ENCODE assay signal across 8 cellular contexts in genomic region chrX:2498781-2499302, GRCh38. TPM values are rescaled to one million over a fixed set of nuclear protein-coding genes. Genes with fewer than 3 reads are reported as not detected.
DNase-seq lines count a peak whose midpoint lies in the region; ATAC-seq and TF ChIP-seq lines count a peak whose summit lies in the region.

No MANE protein-coding gene starts in this region.

- no peak overlapping the region for H2AFZ ChIP-seq in GM23338

- peaks cover 11% of the 10 kb centered on the region; the same call in 1 of the 2 replicates for H4K20me1 ChIP-seq in GM23338 (replicated peaks; ENCODE audit: insufficient read depth)

- peak overlapping the region; percentile 80 for H3K4me3 Mint-ChIP-seq in GM23338
- H3K4me3 Mint-ChIP-seq in activated naive CD8-positive, alpha-beta T cell treated with anti-CD3 and anti-CD28 coated beads for 36 hours, result peak overlapping the region; percentile 82

- peaks cover 47% of the 10 kb centered on the region for H3K4me1 ChIP-seq in GM23338 (ENCODE audit: insufficient read depth)
- H3K4me1 ChIP-seq in left ventricle myocardium inferior, result peaks cover 63% of the 10 kb centered on the region

- H3K9me3 Mint-ChIP-seq in GM23338, result no peaks in the 10 kb centered on the region
- H3K9me3 Mint-ChIP-seq in activated naive CD8-positive, alpha-beta T cell treated with anti-CD3 and anti-CD28 coated beads for 36 hours, result no peaks in the 10 kb centered on the region

- peak overlapping the region; percentile 89 for H3K27ac Mint-ChIP-seq in GM23338
- peak overlapping the region; percentile 56 for H3K27ac Mint-ChIP-seq in activated naive CD8-positive, alpha-beta T cell treated with anti-CD3 and anti-CD28 coated beads for 36 hours

- H3F3A ChIP-seq in GM23338 (replicated peaks; ENCODE audit: low read depth), result peaks cover 7% of the 10 kb centered on the region

- H3K27ac ChIP-seq in GM23338 (ENCODE audit: low read depth), result peak overlapping the region; percentile 90
- peak overlapping the region; percentile 95 for H3K27ac ChIP-seq in left ventricle myocardium inferior (replicated peaks)

- H3K4me3 ChIP-seq in GM23338, result peak overlapping the region; percentile 80
- H3K4me3 ChIP-seq in left ventricle myocardium inferior, result peak overlapping the region; percentile 88

- TF ChIP-seq CTCF in GM23338 (conservative IDR thresholded peaks at IDR 0.05; ENCODE audit: low read depth in 2 of 2) (no peak), left ventricle myocardium inferior (IDR thresholded peaks at IDR 0.05; ENCODE audit: borderline replicate concordance) (no peak)

- H3K27me3 ChIP-seq in GM23338 (ENCODE audit: insufficient read depth) (no peaks in the 10 kb centered on the region), left ventricle myocardium inferior (ENCODE audit: low read depth) (no peaks in the 10 kb centered on the region)

- H3K36me3 Mint-ChIP-seq in GM23338 (ENCODE audit: low read depth), result peaks cover 26% of the 10 kb centered on the region
- H3K36me3 Mint-ChIP-seq in activated naive CD8-positive, alpha-beta T cell treated with anti-CD3 and anti-CD28 coated beads for 36 hours, result peaks cover 12% of the 10 kb centered on the region

- H3K9me3 ChIP-seq in left ventricle myocardium inferior (replicated peaks), result no peaks in the 10 kb centered on the region

- intact Hi-C loops in left ventricle myocardium inferior (cut with micrococcal nuclease), result no loop called here
- intact Hi-C loops in sciatic nerve (cut with DNase I), result no loop called here

- no peaks in the 10 kb centered on the region for H3K36me3 ChIP-seq in GM23338 (ENCODE audit: insufficient read depth)
- H3K36me3 ChIP-seq in left ventricle myocardium inferior, result peaks cover 5% of the 10 kb centered on the region

- peaks cover 17% of the 10 kb centered on the region for H3K27me3 Mint-ChIP-seq in GM23338 (ENCODE audit: insufficient read depth, low read depth, poor library complexity)
- no peaks in the 10 kb centered on the region for H3K27me3 Mint-ChIP-seq in activated naive CD8-positive, alpha-beta T cell treated with anti-CD3 and anti-CD28 coated beads for 36 hours

- peak overlapping the region; percentile 68 for H3K4me2 ChIP-seq in GM23338

- peak; percentile 9 for ATAC-seq in GM23338
- ATAC-seq in sciatic nerve, result peak; percentile 52
- ATAC-seq in HG02981 (IDR thresholded peaks at IDR 0.05; ENCODE audit: unreplicated experiment), result no peak
- no peak for ATAC-seq in GM21723 (IDR thresholded peaks at IDR 0.05; ENCODE audit: unreplicated experiment)

- peaks cover 27% of the 10 kb centered on the region for H3K4me1 Mint-ChIP-seq in GM23338
- peaks cover 25% of the 10 kb centered on the region for H3K4me1 Mint-ChIP-seq in activated naive CD8-positive, alpha-beta T cell treated with anti-CD3 and anti-CD28 coated beads for 36 hours

- DNase-seq in GM23338 (ENCODE audit: low spot score) (peak; percentile 49), left ventricle myocardium inferior (no peak), sciatic nerve (ENCODE audit: low spot score) (peak; percentile 57), NCI-H2029 treated with DMSO at 0.1 percent for 48 hours (lab: John Stamatoyannopoulos, UW) (no peak), NCI-H510A (lab: John Stamatoyannopoulos, UW) (no peak)
- DNase-seq in activated naive CD8-positive, alpha-beta T cell treated with anti-CD3 and anti-CD28 coated beads for 36 hours, result no peak

- H3K9me2 ChIP-seq in GM23338 (ENCODE audit: insufficient read depth), result no peaks in the 10 kb centered on the region

- peaks cover 64% of the 10 kb centered on the region for H3K79me2 ChIP-seq in GM23338 (replicated peaks; ENCODE audit: insufficient read depth)

TF ChIP-seq in GM23338, 12 proteins besides CTCF, POLR2A, EP300 and RAD21:
- TF ChIP-seq JUNB (IDR thresholded peaks at IDR 0.05; ENCODE audit: unreplicated experiment), result no peak
- TF ChIP-seq NANOG (IDR thresholded peaks at IDR 0.05; ENCODE audit: borderline replicate concordance), result no peak
- TF ChIP-seq ZNF462 (CRISPR knock-in tag; IDR thresholded peaks at IDR 0.05), result no peak
- no peak for TF ChIP-seq POLR2AphosphoS5 (IDR thresholded peaks at IDR 0.05; ENCODE audit: low read depth)
TF ChIP-seq in GM23338: peak in this region for 0.

RNA-seq across cellular contexts. Expression of gene DHRSX, which starts 1.9 kb away (rescaled TPM):
- total RNA-seq in GM23338 (2014; rRNA removed; shearing (Covaris generic)), result 18.5 and 33.9 TPM in 2 replicates
- polyA plus RNA-seq in GM23338 (2016; fragmentation: Nextera tagmentation; extraction: Ambion mirVana), result 43.0 and 44.3 TPM in 2 replicates
- total RNA-seq in activated naive CD8-positive, alpha-beta T cell treated with anti-CD3 and anti-CD28 coated beads for 36 hours, result 10 to 100 TPM; 18.2 to 19.7 TPM
- 35.3 TPM for total RNA-seq in left ventricle myocardium inferior
- total RNA-seq in sciatic nerve, result 26.7 TPM

RNA-seq across cellular contexts. Expression of gene ZBED1, which starts 1.9 kb away (rescaled TPM):
- total RNA-seq in GM23338 (2014; rRNA removed; shearing (Covaris generic)), result 43.8 and 45.0 TPM in 2 replicates
- polyA plus RNA-seq in GM23338 (2016; fragmentation: Nextera tagmentation; extraction: Ambion mirVana), result 16.1 and 16.4 TPM in 2 replicates
- 10 to 100 TPM; 33.2 to 36.0 TPM for total RNA-seq in activated naive CD8-positive, alpha-beta T cell treated with anti-CD3 and anti-CD28 coated beads for 36 hours
- total RNA-seq in left ventricle myocardium inferior, result 64.8 TPM
- 34.6 TPM for total RNA-seq in sciatic nerve

Comparison
In these comparisons a context has a peak if more than half of its experiments do, and no peak if none do; other contexts are left out.
1. ATAC-seq: peak in GM23338 (single experiment) and sciatic nerve (single experiment); none in HG02981 (single experiment) and GM21723 (single experiment).
2. DNase-seq: peak in GM23338 (single experiment) and sciatic nerve (single experiment); none in activated naive CD8-positive, alpha-beta T cell treated with anti-CD3 and anti-CD28 coated beads for 36 hours (single experiment), left ventricle myocardium inferior (single experiment), NCI-H2029 treated with DMSO at 0.1 percent for 48 hours (single experiment) and NCI-H510A (single experiment).